In the genomic region with DNA sequence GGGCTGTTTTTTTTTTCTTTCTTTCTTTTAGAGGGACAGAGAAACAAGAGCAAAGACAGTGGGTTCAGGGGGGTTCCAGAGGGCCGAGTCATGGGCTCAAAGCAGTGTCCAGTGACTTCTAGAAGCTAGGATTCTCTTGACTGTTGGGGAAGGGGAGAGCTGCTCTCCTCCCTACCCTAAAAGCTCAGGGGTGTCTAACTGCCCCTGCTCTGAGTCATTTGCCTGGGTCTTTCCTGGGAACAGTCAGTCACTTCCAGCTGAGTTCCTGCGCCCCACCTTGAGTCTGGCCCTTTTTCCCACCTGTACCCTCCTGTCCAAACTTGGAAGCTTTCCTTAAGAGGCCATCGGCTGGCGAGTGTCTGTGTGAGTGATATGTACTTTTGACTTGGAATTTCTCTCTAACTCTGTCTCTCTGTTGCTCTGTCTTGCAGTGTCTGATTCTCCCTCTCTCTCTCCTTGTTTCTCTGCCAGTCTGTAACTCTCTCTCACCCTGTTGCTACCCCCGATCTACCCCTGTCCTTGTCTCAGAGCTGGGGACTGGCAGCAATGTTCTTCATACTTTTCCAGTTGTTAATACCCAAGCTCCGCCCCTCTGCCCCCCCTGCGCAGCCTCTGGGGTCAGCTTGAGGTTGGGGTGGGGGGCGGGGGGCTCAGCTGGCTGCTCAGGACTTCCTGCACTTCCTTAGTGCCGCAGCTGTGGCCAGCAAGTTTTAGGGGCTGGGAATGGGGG, we compare ENCODE assay signal across 1 cellular context.
A peak's percentile ranks its signal among the peaks of the same experiment; 100 is the strongest.
TF ChIP-seq lines count a peak whose summit lies in the region.

No MANE protein-coding gene starts in this region.

TF ChIP-seq in HepG2, 621 proteins besides CTCF, POLR2A, EP300 and RAD21:
- TF ChIP-seq GATAD2A (CRISPR knock-in tag; IDR thresholded peaks at IDR 0.05), result no peak
- no peak for TF ChIP-seq SRF (IDR thresholded peaks at IDR 0.05; ENCODE audit: low read depth, low read length)
- TF ChIP-seq SOX13 (IDR thresholded peaks at IDR 0.05), result 0 out of 2 replicates have a peak, but pooled peaks have one; percentile 19
- no peak for TF ChIP-seq SOX13 (CRISPR knock-in tag; conservative IDR thresholded peaks at IDR 0.05 in 1 of 2, IDR thresholded peaks at IDR 0.05 in 1 of 2)
- TF ChIP-seq WIZ (CRISPR knock-in tag; IDR thresholded peaks at IDR 0.05), result no peak
